ENCODE assay signal across 17 cellular contexts in genomic region chr20:36141310-36141709, GRCh38. TPM values are rescaled to one million over a fixed set of nuclear protein-coding genes. Genes with fewer than 3 reads are reported as not detected.
DNase-seq lines count a peak whose midpoint lies in the region; ATAC-seq and TF ChIP-seq lines count a peak whose summit lies in the region.
"Had no signal": no experiment of that assay in that cellular context is flagged by ENCODE, and none has a peak within 500 bp of the region (broad histone marks: within the 10 kb centered on the region; RNA-seq: fewer than 3 reads in every experiment).

No MANE protein-coding gene starts in this region.

- no CpG with 5 or more reads among the region's 2 CpGs for WGBS in IMR-90 (ENCODE audit: extremely low coverage in 2 of 2, insufficient read length in 1 of 2), 2 experiments

- H3K9me3 Mint-ChIP-seq in neural progenitor cell: no peaks in the 10 kb centered on the region
- H3K9me3 Mint-ChIP-seq: CD8-positive, alpha-beta memory T cell had no signal

- H3K27me3 Mint-ChIP-seq in neural progenitor cell (ENCODE audit: insufficient read depth, low read depth): peaks cover 1% of the 10 kb centered on the region

- H4K91ac ChIP-seq in IMR-90 (ENCODE audit: insufficient read depth, low read depth, low read length): no peak overlapping the region

- no peak overlapping the region for H3K4me3 Mint-ChIP-seq in neural progenitor cell
- H3K4me3 Mint-ChIP-seq: CD8-positive, alpha-beta memory T cell; T-helper 17 cell had no signal

- H3K79me1 ChIP-seq in IMR-90 (ENCODE audit: low read depth in 1 of 2, low read length in 2 of 2): no peaks in the 10 kb centered on the region

- no peak overlapping the region for H2AK9ac ChIP-seq in IMR-90 (replicated peaks; ENCODE audit: low read depth, low read length, poor library complexity)

- in situ Hi-C loops in IMR-90 (cut with MboI; ENCODE audit: low sequenced_read_pairs): loop anchor here (25.0 kb wide), 1 partner anchor 379 kb away; the partner anchor contains the start of gene PHF20

- intact Hi-C loops in IMR-90 (cut with micrococcal nuclease): no loop called here

- H3K27me3 ChIP-seq in IMR-90 (ENCODE audit: control insufficient read depth, insufficient read depth, low read length) (no peaks in the 10 kb centered on the region; the same call in none of the 2 replicates), WERI-Rb-1 (ENCODE audit: insufficient read depth, low read depth, severe bottlenecking) (no peaks in the 10 kb centered on the region), neural progenitor cell (no peaks in the 10 kb centered on the region)
- H3K27me3 ChIP-seq: BLaER1 had no signal

- TF ChIP-seq RAD21 in IMR-90 (IDR thresholded peaks at IDR 0.05; ENCODE audit: low read length): no peak

- ATAC-seq in IMR-90 (ENCODE audit: low read depth) (no peak), GM21723 (IDR thresholded peaks at IDR 0.05; ENCODE audit: unreplicated experiment) (no peak), GM19455 (IDR thresholded peaks at IDR 0.05; ENCODE audit: unreplicated experiment) (no peak)
- ATAC-seq: PC-3, T-helper 17 cell had no signal

- H3K36me3 Mint-ChIP-seq in neural progenitor cell: no peaks in the 10 kb centered on the region
- H3K36me3 Mint-ChIP-seq: CD8-positive, alpha-beta memory T cell had no signal

- dilution Hi-C loops in IMR-90 (cut with HindIII; ENCODE audit: low sequenced_read_pairs, unreplicated experiment): no loop called here

- H2AFZ ChIP-seq in IMR-90 (replicated peaks; ENCODE audit: low read length, poor library complexity) (no peak overlapping the region), neural progenitor cell (replicated peaks) (no peak overlapping the region)

- DNase-seq in IMR-90 (no peak), WERI-Rb-1 (no peak), neural progenitor cell (ENCODE audit: low spot score) (no peak), NCI-H1930 (lab: John Stamatoyannopoulos, UW) (no peak)
- DNase-seq in stimulated activated CD4-positive, alpha-beta T cell treated with anti-CD3 and anti-CD28 coated beads, Interleukin-1b, Interleukin-23, amount 100 ng/mL, for 48 hours: no peak
- DNase-seq: CD8-positive, alpha-beta memory T cell; NCI-H2029 treated with DMSO at 0.1 percent for 48 hours; NCI-H226; NCI-H526; NK-92 treated with Interleukin-12 subunit alpha and Interleukin-12 subunit beta, amount 100 ng/mL, for 24 hours; PC-3; T-helper 17 cell had no signal

- H3F3A ChIP-seq in neural progenitor cell (ENCODE audit: low read depth): peaks cover 5% of the 10 kb centered on the region

- peak overlapping the region; percentile 46 for H3K27ac Mint-ChIP-seq in neural progenitor cell
- H3K27ac Mint-ChIP-seq: T-helper 17 cell had no signal

- H2AK5ac ChIP-seq in IMR-90 (ENCODE audit: low read depth, low read length): no peak overlapping the region

- H3K56ac ChIP-seq in IMR-90 (ENCODE audit: extremely low read depth, insufficient read depth, low read length): no peak overlapping the region

- peak; percentile 19 for TF ChIP-seq CTCF in GM12873 (IDR thresholded peaks at IDR 0.05; ENCODE audit: insufficient read depth, low read depth, low read length, missing control alignments)
- 0 out of 2 replicates have a peak, but pooled peaks have one; percentile 3 for TF ChIP-seq CTCF in IMR-90 (conservative IDR thresholded peaks at IDR 0.05; ENCODE audit: low read depth, low read length)
- peak; percentile 49; the same call in 1 of the 2 replicates for TF ChIP-seq CTCF in WERI-Rb-1 (IDR thresholded peaks at IDR 0.05; ENCODE audit: low read depth, low read length)
- peak; percentile 14 for TF ChIP-seq CTCF in neural progenitor cell (IDR thresholded peaks at IDR 0.05)

- H3K4me2 ChIP-seq in IMR-90 (ENCODE audit: low read depth, low read length) (no peak overlapping the region), neural progenitor cell (no peak overlapping the region)
- H3K4me2 ChIP-seq: BLaER1 had no signal

- H4K20me1 ChIP-seq in IMR-90 (ENCODE audit: insufficient read depth, low read length) (no peaks in the 10 kb centered on the region), neural progenitor cell (ENCODE audit: low read depth) (no peaks in the 10 kb centered on the region)
- H4K20me1 ChIP-seq: BLaER1 had no signal

- H2BK15ac ChIP-seq in IMR-90 (ENCODE audit: low read depth, low read length): no peak overlapping the region

- no peak overlapping the region for H4K5ac ChIP-seq in IMR-90 (ENCODE audit: low read depth, low read length)

- H3K27ac ChIP-seq in IMR-90 (ENCODE audit: insufficient read depth, low read length) (no peak overlapping the region), WERI-Rb-1 (no peak overlapping the region), neural progenitor cell (no peak overlapping the region)
- H3K27ac ChIP-seq: BLaER1, SK-N-MC had no signal

- H3K18ac ChIP-seq in IMR-90 (ENCODE audit: low read depth, low read length): no peak overlapping the region

- no peak overlapping the region for H2BK5ac ChIP-seq in IMR-90 (ENCODE audit: low read depth, low read length, poor library complexity, severe bottlenecking)

- H3K4me1 ChIP-seq in IMR-90 (ENCODE audit: control insufficient read depth, insufficient read depth, low read length) (peaks cover 1% of the 10 kb centered on the region; the same call in 1 of the 2 replicates), neural progenitor cell (peaks cover 4% of the 10 kb centered on the region)

- no TSS peak for BruUV-seq in IMR-90 (replicated peaks; lab: Mats Ljungman, UMichigan)

- no peak overlapping the region for H3K14ac ChIP-seq in IMR-90 (replicated peaks; ENCODE audit: low read depth, low read length)

- H3K9me1 ChIP-seq in IMR-90 (ENCODE audit: insufficient read depth, low read length): no peaks in the 10 kb centered on the region

- H3K9me3 ChIP-seq in IMR-90 (ENCODE audit: control insufficient read depth, insufficient read depth, low read length): no peaks in the 10 kb centered on the region
- no peaks in the 10 kb centered on the region for H3K9me3 ChIP-seq in WERI-Rb-1 (ENCODE audit: severe bottlenecking)
- no peaks in the 10 kb centered on the region for H3K9me3 ChIP-seq in neural progenitor cell (ENCODE audit: low read depth)
- H3K9me3 ChIP-seq: BLaER1 had no signal

- H3K36me3 ChIP-seq in IMR-90 (ENCODE audit: control insufficient read depth, insufficient read depth, low read length) (no peaks in the 10 kb centered on the region), WERI-Rb-1 (no peaks in the 10 kb centered on the region), neural progenitor cell (no peaks in the 10 kb centered on the region)
- H3K36me3 ChIP-seq: BLaER1 had no signal

- H3K23ac ChIP-seq in IMR-90 (ENCODE audit: low read depth, low read length): no peak overlapping the region

- TF ChIP-seq POLR2A in IMR-90 (IDR thresholded peaks at IDR 0.05; ENCODE audit: low read depth, low read length): no peak

- no peak overlapping the region for H2BK120ac ChIP-seq in IMR-90 (ENCODE audit: low read depth, low read length)

- H3K9ac ChIP-seq in IMR-90 (ENCODE audit: low read depth, low read length): no peak overlapping the region
- no peak overlapping the region for H3K9ac ChIP-seq in neural progenitor cell
- H3K9ac ChIP-seq: BLaER1 had no signal

- H4K8ac ChIP-seq in IMR-90 (ENCODE audit: low read depth in 2 of 2, low read length in 2 of 2): no peak overlapping the region

- peaks cover 17% of the 10 kb centered on the region for H3K4me1 Mint-ChIP-seq in neural progenitor cell

- POLR2A ChIA-PET in IMR-90 (lab: Charles Lee; ENCODE audit: unreplicated experiment): no interaction called here

- H3K79me2 ChIP-seq in neural progenitor cell (ENCODE audit: low read depth): no peaks in the 10 kb centered on the region

- no peak overlapping the region for H3K4ac ChIP-seq in IMR-90 (ENCODE audit: low read depth, low read length)

- H3K4me3 ChIP-seq in IMR-90 (ENCODE audit: insufficient read depth, low read depth, low read length) (no peak overlapping the region), WERI-Rb-1 (ENCODE audit: low read depth, low read length) (no peak overlapping the region), neural progenitor cell (no peak overlapping the region)
- H3K4me3 ChIP-seq: BLaER1, SK-N-MC had no signal

- no peak overlapping the region for H2BK20ac ChIP-seq in IMR-90 (ENCODE audit: low read depth, low read length)

- CTCF ChIA-PET in IMR-90 (lab: Yijun Ruan, JAX): interaction anchor here (4.9 kb wide), 1 partner anchor 148 kb away, joined by 90 read pairs; no protein-coding TSS in a partner anchor

TF ChIP-seq in IMR-90, 13 proteins besides CTCF, POLR2A, EP300 and RAD21 (continues in another document):
- no peak for TF ChIP-seq USF2 (IDR thresholded peaks at IDR 0.05; ENCODE audit: low read depth, low read length)
- TF ChIP-seq SMC3 (IDR thresholded peaks at IDR 0.05; ENCODE audit: low read depth, low read length): no peak
- TF ChIP-seq CEBPB (IDR thresholded peaks at IDR 0.05; ENCODE audit: low read depth, low read length): no peak
- TF ChIP-seq MXI1 (IDR thresholded peaks at IDR 0.05; ENCODE audit: borderline replicate concordance, low read depth, low read length): no peak
- no peak for TF ChIP-seq MAFK (IDR thresholded peaks at IDR 0.05; ENCODE audit: low read depth, low read length)
- no peak for TF ChIP-seq CHD1 (IDR thresholded peaks at IDR 0.05; ENCODE audit: low read depth, low read length)
- TF ChIP-seq MAZ (IDR thresholded peaks at IDR 0.05; ENCODE audit: borderline replicate concordance, low read depth, low read length): no peak
- TF ChIP-seq NFE2L2 (IDR thresholded peaks at IDR 0.05; ENCODE audit: low read depth, low read length): no peak
- no peak for TF ChIP-seq FOS (IDR thresholded peaks at IDR 0.05; ENCODE audit: low read depth, low read length)

RNA-seq across cellular contexts. Expression of gene EPB41L1, which starts 13.2 kb away (rescaled TPM):
- 12.5 and 13.9 TPM in 2 replicates for total RNA-seq in IMR-90 (2012; rRNA removed)
- polyA plus RNA-seq in IMR-90 (2012; rRNA removed): 33.6 and 33.7 TPM in 2 replicates
- 25.6 and 29.3 TPM in 2 replicates for polyA plus RNA-seq in IMR-90 (2012; cell fraction: cytosol; rRNA removed)
- 15.7 and 18.4 TPM in 2 replicates for polyA plus RNA-seq in IMR-90 (2012; cell fraction: nucleus; rRNA removed; ENCODE audit: low replicate concordance)
- total RNA-seq in neural progenitor cell (ENCODE audit: low replicate concordance): 32.7 and 35.8 TPM in 2 replicates
- polyA plus RNA-seq: CD8-positive, alpha-beta memory T cell had no signal
